ENCODE assay signal across 23 cellular contexts in genomic region chr17:51948128-51948527, GRCh38.
DNase-seq lines count a peak whose midpoint lies in the region; ATAC-seq and TF ChIP-seq lines count a peak whose summit lies in the region.
"Had no signal": no experiment of that assay in that cellular context is flagged by ENCODE, and none has a peak within 500 bp of the region (broad histone marks: within the 10 kb centered on the region; RNA-seq: fewer than 3 reads in every experiment).

No MANE protein-coding gene starts in this region.

- ATAC-seq in foreskin keratinocyte (peak; percentile 40), GM23338 (no peak)
- no peak for ATAC-seq in CD4-positive, alpha-beta T cell (ENCODE audit: poor library complexity)
- ATAC-seq: effector memory CD8-positive, alpha-beta T cell; GM12878; heart left ventricle; naive thymus-derived CD4-positive, alpha-beta T cell; Panc1; pancreas had no signal

- no peak overlapping the region for H3K4me3 Mint-ChIP-seq in CD4-positive, alpha-beta T cell
- no peak overlapping the region for H3K4me3 Mint-ChIP-seq in GM23338
- H3K4me3 Mint-ChIP-seq: activated CD4-positive, alpha-beta T cell treated with anti-CD3 and anti-CD28 coated beads, Interleukin-2, amount 10 ng/mL, durations not matched to agents 24 days and 14 days; central memory CD8-positive, alpha-beta T cell; effector memory CD8-positive, alpha-beta T cell; naive thymus-derived CD4-positive, alpha-beta T cell had no signal

- H3K4me3 ChIP-seq in A673 (ENCODE audit: low read depth, low read length, poor library complexity, severe bottlenecking) (no peak overlapping the region), GM23338 (no peak overlapping the region)
- H3K4me3 ChIP-seq: GM12878, heart left ventricle, lung, pancreas had no signal

- H3K4me1 ChIP-seq in A673 (ENCODE audit: insufficient read depth, low read length, poor library complexity, severe bottlenecking) (no peaks in the 10 kb centered on the region), foreskin keratinocyte (no peaks in the 10 kb centered on the region), GM23338 (ENCODE audit: insufficient read depth) (no peaks in the 10 kb centered on the region)
- H3K4me1 ChIP-seq: heart left ventricle, pancreas had no signal

- DNase-seq in A673 (ENCODE audit: low spot score), result peak; percentile 0
- peak; percentile 44 for DNase-seq in ELR (ENCODE audit: low read depth)
- DNase-seq in NCI-H69 (lab: John Stamatoyannopoulos, UW), result peak; percentile 22
- peak; percentile 41 to 78 for DNase-seq in foreskin keratinocyte
- no peak for DNase-seq in NOMO-1 (lab: John Stamatoyannopoulos, UW; ENCODE audit: unreplicated experiment in 2 of 2)
- DNase-seq in HuH-7 (ENCODE audit: low spot score), result no peak
- DNase-seq in CD4-positive, alpha-beta T cell, result no peak
- no peak for DNase-seq in GM23338 (ENCODE audit: low spot score)
- DNase-seq: activated CD4-positive, alpha-beta T cell treated with anti-CD3 and anti-CD28 coated beads, Interleukin-2, amount 10 ng/mL, durations not matched to agents 24 days and 14 days; activated gamma-delta T cell treated with Interleukin-2 at 50 U/mL for 16 hours; amygdala; effector memory CD8-positive, alpha-beta T cell; GDM1; naive thymus-derived CD4-positive, alpha-beta T cell; NCI-H187 treated with DMSO at 0.1 percent for 48 hours; NCI-H774; stimulated activated CD4-positive, alpha-beta T cell treated with anti-CD3 and anti-CD28 coated beads, Interleukin-2, amount 100 ng/mL, for 48 hours had no signal

- H3K36me3 ChIP-seq in A673 (ENCODE audit: insufficient read depth, low read length, poor library complexity, severe bottlenecking) (no peaks in the 10 kb centered on the region), GM23338 (ENCODE audit: insufficient read depth) (no peaks in the 10 kb centered on the region)
- H3K36me3 ChIP-seq: heart left ventricle, pancreas had no signal

- H3K27me3 Mint-ChIP-seq in CD4-positive, alpha-beta T cell, result no peaks in the 10 kb centered on the region
- peaks cover 1% of the 10 kb centered on the region for H3K27me3 Mint-ChIP-seq in GM23338 (ENCODE audit: insufficient read depth, low read depth, poor library complexity)
- H3K27me3 Mint-ChIP-seq: activated CD4-positive, alpha-beta T cell treated with anti-CD3 and anti-CD28 coated beads, Interleukin-2, amount 10 ng/mL, durations not matched to agents 24 days and 14 days; central memory CD8-positive, alpha-beta T cell had no signal

- H2AFZ ChIP-seq in GM23338, result no peak overlapping the region

- CTCF ChIA-PET in A673 (lab: Charles Lee), result no interaction called here
- CTCF ChIA-PET in CD4-positive, alpha-beta T cell (lab: Charles Lee), result no interaction called here

- H3K27me3 ChIP-seq in A673 (replicated peaks; ENCODE audit: insufficient read depth, low read depth, low read length, poor library complexity) (no peaks in the 10 kb centered on the region), foreskin keratinocyte (no peaks in the 10 kb centered on the region), GM23338 (ENCODE audit: insufficient read depth) (no peaks in the 10 kb centered on the region)
- H3K27me3 ChIP-seq in CD4-positive, alpha-beta T cell (ENCODE audit: control insufficient read depth, insufficient read depth, low read length), result no peaks in the 10 kb centered on the region
- H3K27me3 ChIP-seq: heart left ventricle, pancreas had no signal

- no peak overlapping the region for H3K27ac ChIP-seq in A673 (ENCODE audit: low read depth, low read length, poor library complexity, severe bottlenecking)
- no peak overlapping the region for H3K27ac ChIP-seq in foreskin keratinocyte
- no peak overlapping the region for H3K27ac ChIP-seq in CD4-positive, alpha-beta T cell (ENCODE audit: low read depth, low read length)
- no peak overlapping the region for H3K27ac ChIP-seq in GM23338 (ENCODE audit: low read depth)
- H3K27ac ChIP-seq: heart left ventricle, pancreas had no signal

- BruUV-seq in A673 (replicated peaks; lab: Mats Ljungman, UMichigan), result no TSS peak

- H3F3A ChIP-seq in GM23338 (replicated peaks; ENCODE audit: low read depth), result no peaks in the 10 kb centered on the region

- intact Hi-C loops in A673 (cut with micrococcal nuclease; ENCODE audit: unreplicated experiment), result no loop called here
- intact Hi-C loops in CD4-positive, alpha-beta T cell (cut with DNase I, micrococcal nuclease), result no loop called here

- no peaks in the 10 kb centered on the region for H3K79me2 ChIP-seq in GM23338 (replicated peaks; ENCODE audit: insufficient read depth)

- no peaks in the 10 kb centered on the region for H3K9me2 ChIP-seq in GM23338 (ENCODE audit: insufficient read depth)

- no peak overlapping the region for H3K4me2 ChIP-seq in GM23338

- H3K27ac Mint-ChIP-seq in CD4-positive, alpha-beta T cell, result no peak overlapping the region
- no peak overlapping the region for H3K27ac Mint-ChIP-seq in GM23338
- H3K27ac Mint-ChIP-seq: activated CD4-positive, alpha-beta T cell treated with anti-CD3 and anti-CD28 coated beads, Interleukin-2, amount 10 ng/mL, durations not matched to agents 24 days and 14 days; effector memory CD8-positive, alpha-beta T cell; naive thymus-derived CD4-positive, alpha-beta T cell had no signal

- TF ChIP-seq CTCF in A673 (conservative IDR thresholded peaks at IDR 0.05; ENCODE audit: low read depth, low read length), result no peak
- no peak for TF ChIP-seq CTCF in foreskin keratinocyte (conservative IDR thresholded peaks at IDR 0.05)
- no peak for TF ChIP-seq CTCF in CD4-positive, alpha-beta T cell (IDR thresholded peaks at IDR 0.05)
- TF ChIP-seq CTCF in GM23338 (conservative IDR thresholded peaks at IDR 0.05; ENCODE audit: low read depth in 2 of 2), result no peak

- no peaks in the 10 kb centered on the region for H3K4me1 Mint-ChIP-seq in CD4-positive, alpha-beta T cell (ENCODE audit: low read depth)
- H3K4me1 Mint-ChIP-seq in GM23338, result peaks cover 4% of the 10 kb centered on the region; the same call in 1 of the 3 replicates
- H3K4me1 Mint-ChIP-seq: activated CD4-positive, alpha-beta T cell treated with anti-CD3 and anti-CD28 coated beads, Interleukin-2, amount 10 ng/mL, durations not matched to agents 24 days and 14 days; central memory CD8-positive, alpha-beta T cell; naive thymus-derived CD4-positive, alpha-beta T cell had no signal

- no peaks in the 10 kb centered on the region for H3K9me3 ChIP-seq in A673 (ENCODE audit: low read depth, low read length, poor library complexity, severe bottlenecking)
- no peaks in the 10 kb centered on the region for H3K9me3 ChIP-seq in CD4-positive, alpha-beta T cell (ENCODE audit: control insufficient read depth, low read length)
- H3K9me3 ChIP-seq: pancreas had no signal

- peaks cover 2% of the 10 kb centered on the region for H3K9me3 Mint-ChIP-seq in CD4-positive, alpha-beta T cell
- no peaks in the 10 kb centered on the region for H3K9me3 Mint-ChIP-seq in GM23338
- H3K9me3 Mint-ChIP-seq: activated CD4-positive, alpha-beta T cell treated with anti-CD3 and anti-CD28 coated beads, Interleukin-2, amount 10 ng/mL, durations not matched to agents 24 days and 14 days had no signal

- H3K36me3 Mint-ChIP-seq in CD4-positive, alpha-beta T cell (ENCODE audit: low read depth), result no peaks in the 10 kb centered on the region
- H3K36me3 Mint-ChIP-seq in GM23338 (ENCODE audit: low read depth), result no peaks in the 10 kb centered on the region
- H3K36me3 Mint-ChIP-seq: naive thymus-derived CD4-positive, alpha-beta T cell had no signal

- POLR2A ChIA-PET in A673 (lab: Charles Lee; ENCODE audit: low non-redundant PET), result no interaction called here
- POLR2A ChIA-PET in CD4-positive, alpha-beta T cell (lab: Charles Lee), result no interaction called here

- H4K20me1 ChIP-seq in GM23338 (replicated peaks; ENCODE audit: insufficient read depth), result no peaks in the 10 kb centered on the region

TF ChIP-seq in GM23338, 12 proteins besides CTCF, POLR2A, EP300 and RAD21 (continues in another document):
- no peak for TF ChIP-seq REST (IDR thresholded peaks at IDR 0.05; ENCODE audit: unreplicated experiment)
- no peak for TF ChIP-seq ZNF114 (CRISPR knock-in tag; IDR thresholded peaks at IDR 0.05)
- TF ChIP-seq EZH2phosphoT487 (IDR thresholded peaks at IDR 0.05; ENCODE audit: unreplicated experiment), result no peak
- TF ChIP-seq ETS1 (IDR thresholded peaks at IDR 0.05), result no peak
- TF ChIP-seq CREB1 (CRISPR knock-in tag; IDR thresholded peaks at IDR 0.05; ENCODE audit: low read depth), result no peak
- no peak for TF ChIP-seq STAT1 (IDR thresholded peaks at IDR 0.05; ENCODE audit: unreplicated experiment)
- TF ChIP-seq EZH2 (IDR thresholded peaks at IDR 0.05; ENCODE audit: low read depth, unreplicated experiment), result no peak

Comparison
In these comparisons a context has a peak if more than half of its experiments do, and no peak if none do; other contexts are left out.
1. DNase-seq: peak in A673 (single experiment), ELR (single experiment), NCI-H69 (single experiment) and foreskin keratinocyte (2 of 2); none in NOMO-1 (0 of 2), HuH-7 (single experiment), CD4-positive, alpha-beta T cell (0 of 10) and GM23338 (single experiment).